Comparison of ENCODE assay signal across 18 cellular contexts in the genomic region with DNA sequence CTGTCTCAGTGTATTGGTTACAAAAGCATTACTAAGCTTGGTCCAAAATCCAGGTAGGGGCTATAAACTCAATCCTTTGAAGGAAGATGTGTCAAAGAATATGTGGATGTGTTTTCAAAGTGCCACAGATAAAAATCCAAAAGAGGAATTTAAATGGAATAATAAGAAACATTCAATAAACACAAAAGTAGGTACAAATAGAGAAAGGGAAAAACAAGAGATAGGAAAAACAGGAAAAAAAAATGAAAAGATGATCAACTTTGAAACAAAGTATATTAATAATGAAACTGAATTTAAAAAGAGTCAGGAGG.
"Had no signal": no experiment of that assay in that cellular context is flagged by ENCODE, and none has a peak within 500 bp of the region (broad histone marks: within the 10 kb centered on the region; RNA-seq: fewer than 3 reads in every experiment).

No MANE protein-coding gene starts in this region.

- H3K9me3 Mint-ChIP-seq: activated naive CD8-positive, alpha-beta T cell treated with anti-CD3 and anti-CD28 coated beads, Interleukin-2, amount 50 U/mL, for 24 hours; activated T-helper 1 cell treated with anti-CD3 and anti-CD28 coated beads, Interleukin-12 subunit alpha, Interleukin-12 subunit beta, Interleukin-2, Interleukin-4 antibody, amounts not matched to agents 30 ng/mL and 10 ng/mL and 1 ng/mL, durations not matched to agents 14 hours and 24 hours and 36 hours; dendritic cell treated with granulocyte-macrophage colony-stimulating factor and Interleukin-4, amounts not matched to agents 40 ng/mL and 50 ng/mL, for 4 days; T-cell had no signal

- H3K27me3 ChIP-seq: cardiac muscle cell, foreskin keratinocyte, hepatocyte, left lung, upper lobe of right lung had no signal

- H3K27ac Mint-ChIP-seq: activated naive CD8-positive, alpha-beta T cell treated with anti-CD3 and anti-CD28 coated beads, Interleukin-2, amount 50 U/mL, for 24 hours; activated T-helper 1 cell treated with anti-CD3 and anti-CD28 coated beads, Interleukin-12 subunit alpha, Interleukin-12 subunit beta, Interleukin-2, Interleukin-4 antibody, amounts not matched to agents 30 ng/mL and 10 ng/mL and 1 ng/mL, durations not matched to agents 14 hours and 24 hours and 36 hours; dendritic cell treated with granulocyte-macrophage colony-stimulating factor and Interleukin-4, amounts not matched to agents 40 ng/mL and 50 ng/mL, for 4 days; immature natural killer cell; naive thymus-derived CD8-positive, alpha-beta T cell; T-cell had no signal

- H3K4me1 Mint-ChIP-seq: activated naive CD8-positive, alpha-beta T cell treated with anti-CD3 and anti-CD28 coated beads, Interleukin-2, amount 50 U/mL, for 24 hours; immature natural killer cell; naive thymus-derived CD8-positive, alpha-beta T cell; T-cell had no signal

- H3K4me1 ChIP-seq: foreskin keratinocyte, left lung, prostate gland, upper lobe of right lung had no signal

- H3K9me3 ChIP-seq: left lung, prostate gland, upper lobe of right lung had no signal

- H3K36me3 ChIP-seq: cardiac muscle cell, left lung, prostate gland, upper lobe of right lung had no signal

- H3K27me3 Mint-ChIP-seq: activated naive CD8-positive, alpha-beta T cell treated with anti-CD3 and anti-CD28 coated beads, Interleukin-2, amount 50 U/mL, for 24 hours; dendritic cell treated with granulocyte-macrophage colony-stimulating factor and Interleukin-4, amounts not matched to agents 40 ng/mL and 50 ng/mL, for 4 days; naive thymus-derived CD8-positive, alpha-beta T cell; T-cell had no signal

- DNase-seq: activated gamma-delta T cell; activated naive CD4-positive, alpha-beta T cell treated with anti-CD3 and anti-CD28 coated beads, Interleukin-2, amount 50 U/mL, for 16 hours; activated naive CD8-positive, alpha-beta T cell treated with anti-CD3 and anti-CD28 coated beads, Interleukin-2, amount 50 U/mL, for 24 hours; effector CD4-positive, alpha-beta T cell; foreskin keratinocyte; immature natural killer cell; left lung; naive thymus-derived CD8-positive, alpha-beta T cell; stimulated activated CD4-positive, alpha-beta T cell treated with anti-CD3 and anti-CD28 coated beads, Interleukin-4, amount 100 ng/mL, for 24 hours; stimulated activated naive CD4-positive, alpha-beta T cell treated with Interleukin-2 at 50 U/mL for 16 hours; T-cell; upper lobe of right lung had no signal

- FAIRE-seq: TTC549 had no signal

- H3K4me3 Mint-ChIP-seq: activated naive CD8-positive, alpha-beta T cell treated with anti-CD3 and anti-CD28 coated beads, Interleukin-2, amount 50 U/mL, for 24 hours; activated T-helper 1 cell treated with anti-CD3 and anti-CD28 coated beads, Interleukin-12 subunit alpha, Interleukin-12 subunit beta, Interleukin-2, Interleukin-4 antibody, amounts not matched to agents 30 ng/mL and 10 ng/mL and 1 ng/mL, durations not matched to agents 14 hours and 24 hours and 36 hours; dendritic cell treated with granulocyte-macrophage colony-stimulating factor and Interleukin-4, amounts not matched to agents 40 ng/mL and 50 ng/mL, for 4 days; immature natural killer cell; naive thymus-derived CD8-positive, alpha-beta T cell; T-cell had no signal

- ATAC-seq: activated naive CD8-positive, alpha-beta T cell treated with anti-CD3 and anti-CD28 coated beads, Interleukin-2, amount 50 U/mL, for 24 hours; foreskin keratinocyte; naive thymus-derived CD8-positive, alpha-beta T cell; T-cell had no signal

- H3K4me3 ChIP-seq: cardiac muscle cell, hepatocyte, left lung, prostate gland, upper lobe of right lung had no signal

- H3K36me3 Mint-ChIP-seq: immature natural killer cell; naive thymus-derived CD8-positive, alpha-beta T cell; T-cell had no signal

- H3K27ac ChIP-seq: cardiac muscle cell, foreskin keratinocyte, hepatocyte, left lung, prostate gland, upper lobe of right lung had no signal
